ENCODE assay signal across 1 cellular context in the genomic region with DNA sequence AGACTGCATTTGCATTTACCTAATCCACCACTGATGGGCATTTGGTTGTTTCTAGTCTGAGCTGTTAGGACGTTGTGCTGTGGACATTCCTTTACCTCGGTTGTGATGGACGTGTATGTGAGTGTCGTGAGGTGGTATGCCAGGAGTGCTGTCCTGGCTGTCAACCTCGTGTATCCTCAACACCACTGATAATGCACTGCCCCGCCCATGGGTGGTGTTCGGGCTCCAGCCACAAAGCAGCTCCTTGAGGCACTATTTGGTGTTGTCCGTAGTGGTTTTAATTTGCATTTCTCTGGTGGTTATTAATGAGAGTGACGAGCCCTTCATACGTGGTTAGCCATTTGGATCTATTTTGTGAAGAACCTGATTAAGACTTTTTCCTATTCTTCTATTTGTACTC.
A peak's percentile ranks its signal among the peaks of the same experiment; 100 is the strongest.
TF ChIP-seq lines count a peak whose summit lies in the region.

No MANE protein-coding gene starts in this region.

TF ChIP-seq in K562, 482 proteins besides CTCF, POLR2A, EP300 and RAD21 (continued from another document):
- TF ChIP-seq, protein P1, sequence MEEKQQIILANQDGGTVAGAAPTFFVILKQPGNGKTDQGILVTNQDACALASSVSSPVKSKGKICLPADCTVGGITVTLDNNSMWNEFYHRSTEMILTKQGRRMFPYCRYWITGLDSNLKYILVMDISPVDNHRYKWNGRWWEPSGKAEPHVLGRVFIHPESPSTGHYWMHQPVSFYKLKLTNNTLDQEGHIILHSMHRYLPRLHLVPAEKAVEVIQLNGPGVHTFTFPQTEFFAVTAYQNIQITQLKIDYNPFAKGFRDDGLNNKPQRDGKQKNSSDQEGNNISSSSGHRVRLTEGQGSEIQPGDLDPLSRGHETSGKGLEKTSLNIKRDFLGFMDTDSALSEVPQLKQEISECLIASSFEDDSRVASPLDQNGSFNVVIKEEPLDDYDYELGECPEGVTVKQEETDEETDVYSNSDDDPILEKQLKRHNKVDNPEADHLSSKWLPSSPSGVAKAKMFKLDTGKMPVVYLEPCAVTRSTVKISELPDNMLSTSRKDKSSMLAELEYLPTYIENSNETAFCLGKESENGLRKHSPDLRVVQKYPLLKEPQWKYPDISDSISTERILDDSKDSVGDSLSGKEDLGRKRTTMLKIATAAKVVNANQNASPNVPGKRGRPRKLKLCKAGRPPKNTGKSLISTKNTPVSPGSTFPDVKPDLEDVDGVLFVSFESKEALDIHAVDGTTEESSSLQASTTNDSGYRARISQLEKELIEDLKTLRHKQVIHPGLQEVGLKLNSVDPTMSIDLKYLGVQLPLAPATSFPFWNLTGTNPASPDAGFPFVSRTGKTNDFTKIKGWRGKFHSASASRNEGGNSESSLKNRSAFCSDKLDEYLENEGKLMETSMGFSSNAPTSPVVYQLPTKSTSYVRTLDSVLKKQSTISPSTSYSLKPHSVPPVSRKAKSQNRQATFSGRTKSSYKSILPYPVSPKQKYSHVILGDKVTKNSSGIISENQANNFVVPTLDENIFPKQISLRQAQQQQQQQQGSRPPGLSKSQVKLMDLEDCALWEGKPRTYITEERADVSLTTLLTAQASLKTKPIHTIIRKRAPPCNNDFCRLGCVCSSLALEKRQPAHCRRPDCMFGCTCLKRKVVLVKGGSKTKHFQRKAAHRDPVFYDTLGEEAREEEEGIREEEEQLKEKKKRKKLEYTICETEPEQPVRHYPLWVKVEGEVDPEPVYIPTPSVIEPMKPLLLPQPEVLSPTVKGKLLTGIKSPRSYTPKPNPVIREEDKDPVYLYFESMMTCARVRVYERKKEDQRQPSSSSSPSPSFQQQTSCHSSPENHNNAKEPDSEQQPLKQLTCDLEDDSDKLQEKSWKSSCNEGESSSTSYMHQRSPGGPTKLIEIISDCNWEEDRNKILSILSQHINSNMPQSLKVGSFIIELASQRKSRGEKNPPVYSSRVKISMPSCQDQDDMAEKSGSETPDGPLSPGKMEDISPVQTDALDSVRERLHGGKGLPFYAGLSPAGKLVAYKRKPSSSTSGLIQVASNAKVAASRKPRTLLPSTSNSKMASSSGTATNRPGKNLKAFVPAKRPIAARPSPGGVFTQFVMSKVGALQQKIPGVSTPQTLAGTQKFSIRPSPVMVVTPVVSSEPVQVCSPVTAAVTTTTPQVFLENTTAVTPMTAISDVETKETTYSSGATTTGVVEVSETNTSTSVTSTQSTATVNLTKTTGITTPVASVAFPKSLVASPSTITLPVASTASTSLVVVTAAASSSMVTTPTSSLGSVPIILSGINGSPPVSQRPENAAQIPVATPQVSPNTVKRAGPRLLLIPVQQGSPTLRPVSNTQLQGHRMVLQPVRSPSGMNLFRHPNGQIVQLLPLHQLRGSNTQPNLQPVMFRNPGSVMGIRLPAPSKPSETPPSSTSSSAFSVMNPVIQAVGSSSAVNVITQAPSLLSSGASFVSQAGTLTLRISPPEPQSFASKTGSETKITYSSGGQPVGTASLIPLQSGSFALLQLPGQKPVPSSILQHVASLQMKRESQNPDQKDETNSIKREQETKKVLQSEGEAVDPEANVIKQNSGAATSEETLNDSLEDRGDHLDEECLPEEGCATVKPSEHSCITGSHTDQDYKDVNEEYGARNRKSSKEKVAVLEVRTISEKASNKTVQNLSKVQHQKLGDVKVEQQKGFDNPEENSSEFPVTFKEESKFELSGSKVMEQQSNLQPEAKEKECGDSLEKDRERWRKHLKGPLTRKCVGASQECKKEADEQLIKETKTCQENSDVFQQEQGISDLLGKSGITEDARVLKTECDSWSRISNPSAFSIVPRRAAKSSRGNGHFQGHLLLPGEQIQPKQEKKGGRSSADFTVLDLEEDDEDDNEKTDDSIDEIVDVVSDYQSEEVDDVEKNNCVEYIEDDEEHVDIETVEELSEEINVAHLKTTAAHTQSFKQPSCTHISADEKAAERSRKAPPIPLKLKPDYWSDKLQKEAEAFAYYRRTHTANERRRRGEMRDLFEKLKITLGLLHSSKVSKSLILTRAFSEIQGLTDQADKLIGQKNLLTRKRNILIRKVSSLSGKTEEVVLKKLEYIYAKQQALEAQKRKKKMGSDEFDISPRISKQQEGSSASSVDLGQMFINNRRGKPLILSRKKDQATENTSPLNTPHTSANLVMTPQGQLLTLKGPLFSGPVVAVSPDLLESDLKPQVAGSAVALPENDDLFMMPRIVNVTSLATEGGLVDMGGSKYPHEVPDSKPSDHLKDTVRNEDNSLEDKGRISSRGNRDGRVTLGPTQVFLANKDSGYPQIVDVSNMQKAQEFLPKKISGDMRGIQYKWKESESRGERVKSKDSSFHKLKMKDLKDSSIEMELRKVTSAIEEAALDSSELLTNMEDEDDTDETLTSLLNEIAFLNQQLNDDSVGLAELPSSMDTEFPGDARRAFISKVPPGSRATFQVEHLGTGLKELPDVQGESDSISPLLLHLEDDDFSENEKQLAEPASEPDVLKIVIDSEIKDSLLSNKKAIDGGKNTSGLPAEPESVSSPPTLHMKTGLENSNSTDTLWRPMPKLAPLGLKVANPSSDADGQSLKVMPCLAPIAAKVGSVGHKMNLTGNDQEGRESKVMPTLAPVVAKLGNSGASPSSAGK (IDR thresholded peaks at IDR 0.05), result 0 out of 2 replicates have a peak, but pooled peaks have one; percentile 46
- TF ChIP-seq SIN3A (IDR thresholded peaks at IDR 0.05; ENCODE audit: borderline replicate concordance in 2 of 2, control insufficient read depth in 1 of 2, low read depth in 2 of 2, low read length in 2 of 2), result no peak
- TF ChIP-seq PTBP1 (IDR thresholded peaks at IDR 0.05; ENCODE audit: low read depth, low read length), result no peak
- 0 out of 4 replicates have a peak, but pooled peaks of 1 of the 2 experiments have one; percentile 13 for TF ChIP-seq HDAC1 (IDR thresholded peaks at IDR 0.05)
- TF ChIP-seq ZNF274 (IDR thresholded peaks at IDR 0.05; ENCODE audit: borderline replicate concordance, low read depth, low read length), result no peak
- TF ChIP-seq, protein P2, sequence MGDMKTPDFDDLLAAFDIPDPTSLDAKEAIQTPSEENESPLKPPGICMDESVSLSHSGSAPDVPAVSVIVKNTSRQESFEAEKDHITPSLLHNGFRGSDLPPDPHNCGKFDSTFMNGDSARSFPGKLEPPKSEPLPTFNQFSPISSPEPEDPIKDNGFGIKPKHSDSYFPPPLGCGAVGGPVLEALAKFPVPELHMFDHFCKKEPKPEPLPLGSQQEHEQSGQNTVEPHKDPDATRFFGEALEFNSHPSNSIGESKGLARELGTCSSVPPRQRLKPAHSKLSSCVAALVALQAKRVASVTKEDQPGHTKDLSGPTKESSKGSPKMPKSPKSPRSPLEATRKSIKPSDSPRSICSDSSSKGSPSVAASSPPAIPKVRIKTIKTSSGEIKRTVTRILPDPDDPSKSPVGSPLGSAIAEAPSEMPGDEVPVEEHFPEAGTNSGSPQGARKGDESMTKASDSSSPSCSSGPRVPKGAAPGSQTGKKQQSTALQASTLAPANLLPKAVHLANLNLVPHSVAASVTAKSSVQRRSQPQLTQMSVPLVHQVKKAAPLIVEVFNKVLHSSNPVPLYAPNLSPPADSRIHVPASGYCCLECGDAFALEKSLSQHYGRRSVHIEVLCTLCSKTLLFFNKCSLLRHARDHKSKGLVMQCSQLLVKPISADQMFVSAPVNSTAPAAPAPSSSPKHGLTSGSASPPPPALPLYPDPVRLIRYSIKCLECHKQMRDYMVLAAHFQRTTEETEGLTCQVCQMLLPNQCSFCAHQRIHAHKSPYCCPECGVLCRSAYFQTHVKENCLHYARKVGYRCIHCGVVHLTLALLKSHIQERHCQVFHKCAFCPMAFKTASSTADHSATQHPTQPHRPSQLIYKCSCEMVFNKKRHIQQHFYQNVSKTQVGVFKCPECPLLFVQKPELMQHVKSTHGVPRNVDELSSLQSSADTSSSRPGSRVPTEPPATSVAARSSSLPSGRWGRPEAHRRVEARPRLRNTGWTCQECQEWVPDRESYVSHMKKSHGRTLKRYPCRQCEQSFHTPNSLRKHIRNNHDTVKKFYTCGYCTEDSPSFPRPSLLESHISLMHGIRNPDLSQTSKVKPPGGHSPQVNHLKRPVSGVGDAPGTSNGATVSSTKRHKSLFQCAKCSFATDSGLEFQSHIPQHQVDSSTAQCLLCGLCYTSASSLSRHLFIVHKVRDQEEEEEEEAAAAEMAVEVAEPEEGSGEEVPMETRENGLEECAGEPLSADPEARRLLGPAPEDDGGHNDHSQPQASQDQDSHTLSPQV (IDR thresholded peaks at IDR 0.05), result peak; percentile 52; the same call in 1 of the 2 replicates
- TF ChIP-seq, protein P3, sequence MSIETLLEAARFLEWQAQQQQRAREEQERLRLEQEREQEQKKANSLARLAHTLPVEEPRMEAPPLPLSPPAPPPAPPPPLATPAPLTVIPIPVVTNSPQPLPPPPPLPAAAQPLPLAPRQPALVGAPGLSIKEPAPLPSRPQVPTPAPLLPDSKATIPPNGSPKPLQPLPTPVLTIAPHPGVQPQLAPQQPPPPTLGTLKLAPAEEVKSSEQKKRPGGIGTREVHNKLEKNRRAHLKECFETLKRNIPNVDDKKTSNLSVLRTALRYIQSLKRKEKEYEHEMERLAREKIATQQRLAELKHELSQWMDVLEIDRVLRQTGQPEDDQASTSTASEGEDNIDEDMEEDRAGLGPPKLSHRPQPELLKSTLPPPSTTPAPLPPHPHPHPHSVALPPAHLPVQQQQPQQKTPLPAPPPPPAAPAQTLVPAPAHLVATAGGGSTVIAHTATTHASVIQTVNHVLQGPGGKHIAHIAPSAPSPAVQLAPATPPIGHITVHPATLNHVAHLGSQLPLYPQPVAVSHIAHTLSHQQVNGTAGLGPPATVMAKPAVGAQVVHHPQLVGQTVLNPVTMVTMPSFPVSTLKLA (conservative IDR thresholded peaks at IDR 0.05), result 0 out of 4 replicates have a peak, but pooled peaks of 1 of the 2 experiments have one; percentile 43
- peak; percentile 68 for TF ChIP-seq L3MBTL2 (IDR thresholded peaks at IDR 0.05)
- TF ChIP-seq GABPB1 (CRISPR knock-in tag; IDR thresholded peaks at IDR 0.05), result no peak
- TF ChIP-seq HMG20A (CRISPR knock-in tag; conservative IDR thresholded peaks at IDR 0.05), result no peak
